In the genomic region with DNA sequence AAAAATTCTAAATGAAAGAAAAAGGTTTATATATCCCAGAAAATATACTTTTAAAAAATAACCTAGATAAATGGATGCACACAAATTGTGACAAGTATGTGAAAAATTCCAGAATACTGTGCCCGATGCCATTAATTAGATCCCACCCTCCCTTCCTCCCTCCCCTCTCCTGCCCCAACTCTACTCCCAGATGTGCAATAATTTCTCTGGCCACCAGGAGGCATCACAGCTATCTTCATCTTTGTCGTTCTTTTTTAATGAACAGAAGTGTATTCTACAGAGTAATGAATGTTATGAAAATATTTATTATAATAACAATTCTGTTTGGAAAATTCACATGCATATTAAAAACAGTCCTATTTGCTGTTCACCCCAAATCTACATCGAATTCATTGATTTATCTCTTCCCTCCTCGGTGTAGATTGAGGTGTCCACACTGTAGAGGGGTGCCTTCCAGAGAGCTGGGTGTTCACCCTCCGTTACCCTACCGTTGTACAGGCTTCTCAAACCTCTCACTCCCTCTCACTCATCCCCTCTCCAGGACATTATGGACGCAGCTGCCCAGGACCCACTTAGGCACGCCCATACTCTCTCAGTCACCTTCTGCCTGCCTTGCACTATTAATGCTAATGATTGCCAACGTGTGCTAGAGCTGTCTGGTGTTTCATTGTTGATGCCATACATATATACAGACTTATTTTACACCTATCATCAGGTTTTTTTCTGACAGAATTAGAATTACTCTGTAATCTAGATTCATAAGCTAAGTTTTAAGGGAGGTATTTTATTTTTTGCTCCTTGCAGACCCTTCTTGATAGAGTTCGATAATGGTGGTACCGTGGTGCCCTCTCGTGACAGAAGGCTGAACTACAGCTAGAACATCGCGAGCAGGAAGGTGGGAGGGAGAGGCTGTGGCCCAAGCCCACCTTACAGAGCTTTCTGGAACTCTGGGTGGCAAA, we compare ENCODE assay signal across 1 cellular context.
TF ChIP-seq lines count a peak whose summit lies in the region.

No MANE protein-coding gene starts in this region.

TF ChIP-seq in HepG2, 621 proteins besides CTCF, POLR2A, EP300 and RAD21 (continued from another document):
- TF ChIP-seq, protein P1, sequence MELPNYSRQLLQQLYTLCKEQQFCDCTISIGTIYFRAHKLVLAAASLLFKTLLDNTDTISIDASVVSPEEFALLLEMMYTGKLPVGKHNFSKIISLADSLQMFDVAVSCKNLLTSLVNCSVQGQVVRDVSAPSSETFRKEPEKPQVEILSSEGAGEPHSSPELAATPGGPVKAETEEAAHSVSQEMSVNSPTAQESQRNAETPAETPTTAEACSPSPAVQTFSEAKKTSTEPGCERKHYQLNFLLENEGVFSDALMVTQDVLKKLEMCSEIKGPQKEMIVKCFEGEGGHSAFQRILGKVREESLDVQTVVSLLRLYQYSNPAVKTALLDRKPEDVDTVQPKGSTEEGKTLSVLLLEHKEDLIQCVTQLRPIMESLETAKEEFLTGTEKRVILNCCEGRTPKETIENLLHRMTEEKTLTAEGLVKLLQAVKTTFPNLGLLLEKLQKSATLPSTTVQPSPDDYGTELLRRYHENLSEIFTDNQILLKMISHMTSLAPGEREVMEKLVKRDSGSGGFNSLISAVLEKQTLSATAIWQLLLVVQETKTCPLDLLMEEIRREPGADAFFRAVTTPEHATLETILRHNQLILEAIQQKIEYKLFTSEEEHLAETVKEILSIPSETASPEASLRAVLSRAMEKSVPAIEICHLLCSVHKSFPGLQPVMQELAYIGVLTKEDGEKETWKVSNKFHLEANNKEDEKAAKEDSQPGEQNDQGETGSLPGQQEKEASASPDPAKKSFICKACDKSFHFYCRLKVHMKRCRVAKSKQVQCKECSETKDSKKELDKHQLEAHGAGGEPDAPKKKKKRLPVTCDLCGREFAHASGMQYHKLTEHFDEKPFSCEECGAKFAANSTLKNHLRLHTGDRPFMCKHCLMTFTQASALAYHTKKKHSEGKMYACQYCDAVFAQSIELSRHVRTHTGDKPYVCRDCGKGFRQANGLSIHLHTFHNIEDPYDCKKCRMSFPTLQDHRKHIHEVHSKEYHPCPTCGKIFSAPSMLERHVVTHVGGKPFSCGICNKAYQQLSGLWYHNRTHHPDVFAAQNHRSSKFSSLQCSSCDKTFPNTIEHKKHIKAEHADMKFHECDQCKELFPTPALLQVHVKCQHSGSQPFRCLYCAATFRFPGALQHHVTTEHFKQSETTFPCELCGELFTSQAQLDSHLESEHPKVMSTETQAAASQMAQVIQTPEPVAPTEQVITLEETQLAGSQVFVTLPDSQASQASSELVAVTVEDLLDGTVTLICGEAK (IDR thresholded peaks at IDR 0.05), result no peak
- TF ChIP-seq, protein P1 (CRISPR knock-in tag; IDR thresholded peaks at IDR 0.05), result no peak
TF ChIP-seq in HepG2: peak in this region for 1.
